In the genomic region with DNA sequence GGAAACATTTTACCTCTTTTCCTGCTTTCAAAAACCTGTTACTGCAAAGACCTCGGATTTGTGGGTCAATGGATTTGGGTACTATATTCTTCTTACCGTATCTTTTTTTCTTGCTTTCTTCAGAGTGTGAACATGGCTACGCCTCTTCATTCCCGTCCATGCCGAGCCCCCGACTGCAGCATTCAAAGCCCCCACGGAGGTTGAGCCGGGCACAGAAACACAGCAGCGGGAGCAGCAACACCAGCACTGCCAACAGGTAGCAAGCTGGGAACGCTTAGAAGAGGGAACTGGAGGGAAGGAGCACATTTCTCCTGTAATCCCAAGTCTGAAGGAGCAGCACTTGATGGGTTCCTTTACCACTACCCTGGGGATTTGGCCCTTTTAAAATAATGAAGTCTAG, we compare ENCODE assay signal across 10 cellular contexts. TPM values are rescaled to one million over a fixed set of nuclear protein-coding genes. Genes with fewer than 3 reads are reported as not detected.
A peak's percentile ranks its signal among the peaks of the same experiment; 100 is the strongest.
DNase-seq lines count a peak whose midpoint lies in the region; ATAC-seq and TF ChIP-seq lines count a peak whose summit lies in the region.
"Had no signal": no experiment of that assay in that cellular context is flagged by ENCODE, and none has a peak within 500 bp of the region (broad histone marks: within the 10 kb centered on the region; RNA-seq: fewer than 3 reads in every experiment).

No MANE protein-coding gene starts in this region.

- no peak overlapping the region for H2AFZ ChIP-seq in PC-3 (ENCODE audit: low read length)

- no peak overlapping the region for H3K27ac Mint-ChIP-seq in type B pancreatic cell

- ATAC-seq in heart left ventricle (no peak), left ventricle myocardium superior (no peak), PC-3 (no peak)

- no peak for TF ChIP-seq POLR2A in heart left ventricle (IDR thresholded peaks at IDR 0.05)

- no peak overlapping the region for H3K9ac ChIP-seq in PC-3 (ENCODE audit: low read length)

- no peaks in the 10 kb centered on the region for H3F3A ChIP-seq in PC-3 (ENCODE audit: low read length, unreplicated experiment)

- H3K4me1 ChIP-seq in heart left ventricle (peaks cover 0 to 58% (median 28%) of the 10 kb centered on the region in 12 donors), muscle layer of duodenum (ENCODE audit: control insufficient read depth in 1 of 2, insufficient read depth in 2 of 2, low read length in 2 of 2) (peaks cover 0 to 14% of the 10 kb centered on the region in 2 donors), PC-3 (ENCODE audit: insufficient read depth, low read length) (0 out of 2 replicates have a peak, but pooled peaks cover 4% of the 10 kb centered on the region)

- H3K9me2 ChIP-seq in PC-3 (replicated peaks; ENCODE audit: low read length), result no peaks in the 10 kb centered on the region

- no peaks in the 10 kb centered on the region for H3K9me3 ChIP-seq in heart left ventricle
- no peaks in the 10 kb centered on the region for H3K9me3 ChIP-seq in muscle layer of duodenum (ENCODE audit: control insufficient read depth in 1 of 2, low read length in 2 of 2)
- H3K9me3 ChIP-seq in PC-3 (ENCODE audit: low read length), result no peaks in the 10 kb centered on the region
- H3K9me3 ChIP-seq: esophagus squamous epithelium had no signal

- H3K79me2 ChIP-seq in PC-3 (ENCODE audit: low read length), result no peaks in the 10 kb centered on the region

- no peak overlapping the region for H3K4me2 ChIP-seq in PC-3 (ENCODE audit: low read length)

- POLR2A ChIA-PET in PC-3 (lab: Charles Lee; ENCODE audit: unreplicated experiment), result no interaction called here

- no TSS peak for BruUV-seq in PC-3 (replicated peaks; lab: Mats Ljungman, UMichigan)

- H4K20me1 ChIP-seq in PC-3 (ENCODE audit: low read length), result no peaks in the 10 kb centered on the region

- intact Hi-C loops in heart left ventricle (cut with DNase I) (loop anchor here (5.0 to 10.0 kb wide), 9 partner anchors 34 to 343 kb away; a partner anchor contains a TSS), left ventricle myocardium superior (cut with micrococcal nuclease) (loop anchor here (5.0 kb wide), 1 partner anchor 91 kb away; no protein-coding TSS in a partner anchor), PC-3 (cut with micrococcal nuclease) (loop anchor here (5.0 kb wide), 1 partner anchor 49 kb away; no protein-coding TSS in a partner anchor)

- peaks cover 13% of the 10 kb centered on the region for H3K4me1 Mint-ChIP-seq in type B pancreatic cell (ENCODE audit: unreplicated experiment)

- peaks cover 8% of the 10 kb centered on the region for H3K36me3 Mint-ChIP-seq in type B pancreatic cell

- no peaks in the 10 kb centered on the region for H3K9me3 Mint-ChIP-seq in type B pancreatic cell

- 63 to 71% (median 66%) methylated on average over 10 of the region's 10 CpGs for WGBS in heart left ventricle, 4 donors

- CTCF ChIA-PET in PC-3 (lab: Charles Lee), result no interaction called here

- DNase-seq in heart left ventricle, result no peak
- DNase-seq in left ventricle myocardium superior, result no peak
- DNase-seq in type B pancreatic cell (ENCODE audit: extremely low spot score, unreplicated experiment), result no peak
- DNase-seq in CD1c-positive myeloid dendritic cell (ENCODE audit: extremely low spot score), result no peak
- DNase-seq in PC-3, result no peak
- no peak for DNase-seq in GM10266 (ENCODE audit: extremely low spot score)
- DNase-seq: esophagus squamous epithelium, NCI-H187 treated with DMSO at 0.1 percent for 48 hours had no signal

- H3K27me3 ChIP-seq in heart left ventricle (no peaks in the 10 kb centered on the region), muscle layer of duodenum (ENCODE audit: low read depth, low read length) (no peaks in the 10 kb centered on the region), PC-3 (ENCODE audit: low read length) (no peaks in the 10 kb centered on the region)
- H3K27me3 ChIP-seq: esophagus squamous epithelium had no signal

- H3K27ac ChIP-seq in heart left ventricle (peak overlapping the region in 11 of 12 donors; percentile 47 to 96 (median 88)), angular gyrus (ENCODE audit: low read depth, low read length) (peak overlapping the region; percentile 99), muscle layer of duodenum (ENCODE audit: low read length) (peak overlapping the region; percentile 64), PC-3 (ENCODE audit: low read length) (no peak overlapping the region)

- no peak for TF ChIP-seq CTCF in heart left ventricle (IDR thresholded peaks at IDR 0.05)
- no peak for TF ChIP-seq CTCF in type B pancreatic cell (conservative IDR thresholded peaks at IDR 0.05)
- no peak for TF ChIP-seq CTCF in PC-3 (conservative IDR thresholded peaks at IDR 0.05; ENCODE audit: low read depth, low read length)
- no peak for TF ChIP-seq CTCF in GM10266 (IDR thresholded peaks at IDR 0.05; ENCODE audit: control insufficient read depth, insufficient read depth, low read depth, missing control alignments)

- H3K27me3 Mint-ChIP-seq in type B pancreatic cell, result no peaks in the 10 kb centered on the region

- H3K36me3 ChIP-seq in heart left ventricle (peaks cover 0 to 38% (median 18%) of the 10 kb centered on the region in 9 donors), muscle layer of duodenum (ENCODE audit: control insufficient read depth in 1 of 2, insufficient read depth in 2 of 2, low read length in 2 of 2) (peaks cover 0 to 4% of the 10 kb centered on the region in 2 donors), PC-3 (ENCODE audit: low read depth, low read length) (no peaks in the 10 kb centered on the region)

- H3K4me3 ChIP-seq in heart left ventricle (peak overlapping the region in 9 of 12 donors; percentile 67 to 93 (median 87)), muscle layer of duodenum (ENCODE audit: low read depth in 1 of 2, low read length in 2 of 2) (peak overlapping the region in 1 of 2 donors; percentile 68), PC-3 (ENCODE audit: low read length) (no peak overlapping the region)

- peak overlapping the region; percentile 96 for H3K4me3 Mint-ChIP-seq in type B pancreatic cell

RNA-seq across cellular contexts. Expression of a gene that starts 20.7 kb away (rescaled TPM):
- total RNA-seq in heart left ventricle, result 10 to 100 TPM; 42.6 to 83.2 (median 61.6) TPM
- polyA plus RNA-seq in heart left ventricle, result 10 to 100 TPM; 20.3 to 39.5 TPM
- total RNA-seq in left ventricle myocardium superior, result 79.8 TPM
- total RNA-seq in type B pancreatic cell (ENCODE audit: low replicate concordance), result 17.8 and 34.7 TPM in 2 replicates
- total RNA-seq in PC-3 (2014; rRNA removed), result 15.6 and 18.0 TPM in 2 replicates
